In the genomic region with DNA sequence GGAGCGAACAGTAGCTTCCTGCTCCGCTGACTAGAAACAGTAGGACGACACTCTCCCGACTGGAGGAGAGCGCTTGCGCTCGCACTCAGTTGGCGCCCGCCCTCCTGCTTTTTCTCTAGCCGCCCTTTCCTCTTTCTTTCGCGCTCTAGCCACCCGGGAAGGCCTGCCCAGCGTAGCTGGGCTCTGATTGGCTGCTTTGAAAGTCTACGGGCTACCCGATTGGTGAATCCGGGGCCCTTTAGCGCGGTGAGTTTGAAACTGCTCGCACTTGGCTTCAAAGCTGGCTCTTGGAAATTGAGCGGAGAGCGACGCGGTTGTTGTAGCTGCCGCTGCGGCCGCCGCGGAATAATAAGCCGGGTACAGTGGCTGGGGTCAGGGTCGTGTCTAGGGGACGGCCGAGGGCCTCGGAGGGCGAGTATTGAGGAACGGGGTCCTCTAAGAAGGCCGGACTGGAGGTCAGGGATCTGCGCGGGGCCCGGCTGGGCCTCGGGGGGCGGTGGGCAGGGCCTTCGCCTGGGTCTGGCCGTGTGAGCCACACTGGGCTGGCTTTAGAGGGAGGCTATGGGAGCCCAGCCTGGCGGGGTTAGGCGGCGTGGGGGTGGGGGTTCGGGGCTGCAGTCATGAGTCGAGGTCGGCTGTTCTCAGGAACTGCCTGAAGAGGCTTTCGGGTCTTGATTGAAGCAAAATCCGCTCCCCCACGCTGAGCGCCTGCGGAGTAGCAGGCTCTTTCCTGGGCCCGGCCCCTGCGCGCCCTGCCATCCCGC, we compare ENCODE assay signal across 8 cellular contexts. TPM values are rescaled to one million over a fixed set of nuclear protein-coding genes. Genes with fewer than 3 reads are reported as not detected.
DNase-seq lines count a peak whose midpoint lies in the region; ATAC-seq and TF ChIP-seq lines count a peak whose summit lies in the region.

A gene (plus strand): TSS at position 265 of the 764 bp plus-strand sequence. CDS start 1,688 bp downstream, outside the sequence.

- H3K27me3 ChIP-seq in ascending aorta: no peaks in the 10 kb centered on the region
- H3K27me3 ChIP-seq in right cardiac atrium (ENCODE audit: control insufficient read depth, insufficient read depth): no peaks in the 10 kb centered on the region
- no peaks in the 10 kb centered on the region for H3K27me3 ChIP-seq in aorta (ENCODE audit: control insufficient read depth in 1 of 2, insufficient read depth in 2 of 2, low read length in 1 of 2)

- H3K4me1 ChIP-seq in ascending aorta (peaks cover 0 to 8% of the 10 kb centered on the region in 2 donors), right cardiac atrium (ENCODE audit: control insufficient read depth, insufficient read depth, low read length) (no peaks in the 10 kb centered on the region), aorta (ENCODE audit: control insufficient read depth in 1 of 2, insufficient read depth in 2 of 2, low read length in 2 of 2) (no peaks in the 10 kb centered on the region)

- no peak for TF ChIP-seq CTCF in ascending aorta (IDR thresholded peaks at IDR 0.05)

- H3K36me3 ChIP-seq in ascending aorta (no peaks in the 10 kb centered on the region), aorta (ENCODE audit: control insufficient read depth in 1 of 2, insufficient read depth in 2 of 2, low read length in 1 of 2) (no peaks in the 10 kb centered on the region)

- ATAC-seq in GM18498 (IDR thresholded peaks at IDR 0.05; ENCODE audit: unreplicated experiment) (peak; percentile 97), HG02938 (IDR thresholded peaks at IDR 0.05; ENCODE audit: unreplicated experiment) (peak; percentile 96), right cardiac atrium (peak; percentile 100), aorta (ENCODE audit: low FRiP score) (peak; percentile 99)

- intact Hi-C loops in ascending aorta (cut with DNase I) (loop anchor here (10.0 kb wide), 1 partner anchor 334 kb away; no protein-coding TSS in a partner anchor), right cardiac atrium (cut with DNase I) (no loop called here), aorta (cut with DNase I) (no loop called here)

- under 1% methylated on average over 59 of the region's 59 CpGs for WGBS in right cardiac atrium
- WGBS in aorta, 2 donors: 0 to 1% methylated on average over 55 to 59 of the region's 59 CpGs

- H3K9me3 ChIP-seq in ascending aorta: no peaks in the 10 kb centered on the region
- no peaks in the 10 kb centered on the region for H3K9me3 ChIP-seq in right cardiac atrium (ENCODE audit: control insufficient read depth, low read length)
- H3K9me3 ChIP-seq in aorta (ENCODE audit: control insufficient read depth, low read length): no peaks in the 10 kb centered on the region

- H3K4me3 ChIP-seq in ascending aorta: peak within 1 kb of the TSS; percentile 61 to 73
- peak within 1 kb of the TSS; percentile 82 for H3K4me3 ChIP-seq in right cardiac atrium (ENCODE audit: low read length)
- H3K4me3 ChIP-seq in aorta (ENCODE audit: low read length in 2 of 2): peak within 1 kb of the TSS; percentile 28 to 60

- no peak within 1 kb of the TSS for H3K27ac ChIP-seq in ascending aorta
- H3K27ac ChIP-seq in right cardiac atrium (ENCODE audit: low read length): no peak within 1 kb of the TSS
- no peak within 1 kb of the TSS for H3K27ac ChIP-seq in aorta (ENCODE audit: low read depth in 1 of 2, low read length in 2 of 2)

- DNase-seq in NCI-H187 (lab: John Stamatoyannopoulos, UW): peak; percentile 85 to 86
- DNase-seq in T-helper 2 cell: peak; percentile 77 to 99 (median 90)
- DNase-seq in ascending aorta (ENCODE audit: low spot score in 2 of 2): peak; percentile 85 to 97
- peak; percentile 98 to 99 (median 98) for DNase-seq in right cardiac atrium
- DNase-seq in putamen (ENCODE audit: low spot score): peak; percentile 97
- DNase-seq in aorta: peak; percentile 99

RNA-seq across cellular contexts. Expression of the gene that starts here (rescaled TPM):
- not detected for total RNA-seq in ascending aorta
- total RNA-seq in right cardiac atrium: 1 to 10 TPM in 3 of 4 donors, under 1 TPM in 1; 0.58 to 4.6 (median 2.7) TPM
- polyA plus RNA-seq in right cardiac atrium: 1.5 TPM
- 1 to 10 TPM; 2.1 to 3.1 TPM for total RNA-seq in aorta
- 1 to 10 TPM; 1.2 to 3.3 TPM for polyA plus RNA-seq in aorta

Comparison
In these comparisons a context has a peak if more than half of its experiments do, and no peak if none do; other contexts are left out.
1. Peak in DNase-seq and H3K4me3 ChIP-seq in ascending aorta; RNA of the gene not detected or under 1 TPM.